20 cellular contexts compared by ENCODE assay signal in genomic region chr11:1404461-1405185, GRCh38. TPM values are rescaled to one million over a fixed set of nuclear protein-coding genes. Genes with fewer than 3 reads are reported as not detected.
DNase-seq lines count a peak whose midpoint lies in the region; ATAC-seq and TF ChIP-seq lines count a peak whose summit lies in the region.
"Had no signal": no experiment of that assay in that cellular context is flagged by ENCODE, and none has a peak within 500 bp of the region (broad histone marks: within the 10 kb centered on the region; RNA-seq: fewer than 3 reads in every experiment).

No MANE protein-coding gene starts in this region.

- intact Hi-C loops in Right ventricle myocardium inferior (cut with DNase I), result no loop called here
- intact Hi-C loops in Right ventricle myocardium superior (cut with DNase I), result no loop called here
- intact Hi-C loops in dorsolateral prefrontal cortex (cut with DNase I), result loop anchor here (5.0 kb wide), 2 partner anchors 53 to 97 kb away; partner anchors contain the start of gene TOLLIP (in 1 of the 2)

- H3K36me3 Mint-ChIP-seq in neural progenitor cell, result no peaks in the 10 kb centered on the region

- ATAC-seq in Right ventricle myocardium inferior (no peak), Right ventricle myocardium superior (ENCODE audit: poor library complexity) (no peak), GM21360 (IDR thresholded peaks at IDR 0.05; ENCODE audit: unreplicated experiment) (no peak)
- ATAC-seq: GM12878 had no signal

- H3K9me3 Mint-ChIP-seq in neural progenitor cell, result no peaks in the 10 kb centered on the region
- H3K9me3 Mint-ChIP-seq: CD4-positive, alpha-beta T cell had no signal

- no peak overlapping the region for H3K4me2 ChIP-seq in neural progenitor cell

- no peaks in the 10 kb centered on the region for H3K79me2 ChIP-seq in neural progenitor cell (ENCODE audit: low read depth)

- H3K4me1 ChIP-seq in neural progenitor cell, result no peaks in the 10 kb centered on the region
- H3K4me1 ChIP-seq in SJCRH30, result no peaks in the 10 kb centered on the region

- no peaks in the 10 kb centered on the region for H3K27me3 Mint-ChIP-seq in neural progenitor cell (ENCODE audit: insufficient read depth, low read depth)
- H3K27me3 Mint-ChIP-seq: CD4-positive, alpha-beta T cell had no signal

- no peaks in the 10 kb centered on the region for H3K27me3 ChIP-seq in dorsolateral prefrontal cortex
- no peaks in the 10 kb centered on the region for H3K27me3 ChIP-seq in neural progenitor cell
- H3K27me3 ChIP-seq in SJCRH30, result no peaks in the 10 kb centered on the region

- H4K20me1 ChIP-seq in neural progenitor cell (ENCODE audit: low read depth), result peaks cover 73% of the 10 kb centered on the region

- no peak overlapping the region for H3K27ac Mint-ChIP-seq in neural progenitor cell
- H3K27ac Mint-ChIP-seq: B cell; CD4-positive, alpha-beta T cell; HFFc6 had no signal

- TF ChIP-seq CTCF in dorsolateral prefrontal cortex (IDR thresholded peaks at IDR 0.05 in 54 of 56, conservative IDR thresholded peaks at IDR 0.05 in 2 of 56; ENCODE audit: low read depth in 1 of 56, partially characterized antibody in 56 of 56), result no peak
- no peak for TF ChIP-seq CTCF in neural progenitor cell (IDR thresholded peaks at IDR 0.05)

- H3K4me1 Mint-ChIP-seq in neural progenitor cell, result peaks cover 21% of the 10 kb centered on the region
- H3K4me1 Mint-ChIP-seq: B cell had no signal

- no peak overlapping the region for H3K4me3 Mint-ChIP-seq in neural progenitor cell
- H3K4me3 Mint-ChIP-seq: B cell; CD4-positive, alpha-beta T cell; HFFc6 had no signal

- H3K27ac ChIP-seq in dorsolateral prefrontal cortex, result peak overlapping the region in 31 of 59 donors; percentile 2 to 98 (median 45)
- H3K27ac ChIP-seq in neural progenitor cell, result no peak overlapping the region
- no peak overlapping the region for H3K27ac ChIP-seq in SJCRH30
- H3K27ac ChIP-seq: C4-2B, GM23248, HL-60 had no signal

- H3K4me3 ChIP-seq in dorsolateral prefrontal cortex, result peak overlapping the region in 4 of 59 donors; percentile 2 to 24 (median 4)
- no peak overlapping the region for H3K4me3 ChIP-seq in neural progenitor cell
- no peak overlapping the region for H3K4me3 ChIP-seq in SJCRH30
- H3K4me3 ChIP-seq: GM12878, GM23248 had no signal

- H3F3A ChIP-seq in neural progenitor cell (ENCODE audit: low read depth), result no peaks in the 10 kb centered on the region

- no peak overlapping the region for H3K9ac ChIP-seq in neural progenitor cell
- H3K9ac ChIP-seq: GM23248 had no signal

- no peak overlapping the region for H2AFZ ChIP-seq in neural progenitor cell (replicated peaks)
- H2AFZ ChIP-seq: GM23248 had no signal

- H3K9me3 ChIP-seq in neural progenitor cell (ENCODE audit: low read depth) (no peaks in the 10 kb centered on the region), SJCRH30 (replicated peaks) (no peaks in the 10 kb centered on the region)

- no peaks in the 10 kb centered on the region for H3K36me3 ChIP-seq in neural progenitor cell
- H3K36me3 ChIP-seq in SJCRH30, result no peaks in the 10 kb centered on the region

- DNase-seq in Right ventricle myocardium inferior (ENCODE audit: missing footprints) (peak; percentile 56), Right ventricle myocardium superior (no peak), D341Med (ENCODE audit: low spot score) (peak; percentile 86), dorsolateral prefrontal cortex (no peak), neural progenitor cell (ENCODE audit: low spot score) (peak; percentile 31), SJCRH30 (no peak), NCI-H2196 (lab: John Stamatoyannopoulos, UW; ENCODE audit: unreplicated experiment) (no peak)
- DNase-seq: CD4-positive, alpha-beta T cell; DMS 273 treated with DMSO at 0.1 percent for 48 hours; DMS53; DND-41; EL; GM23248; HCEC 1CT; HFFc6 had no signal

RNA-seq across cellular contexts. Expression of gene BRSK2, which starts 14.9 kb away (rescaled TPM):
- 1.4 TPM for total RNA-seq in Right ventricle myocardium inferior
- 0.67 TPM for total RNA-seq in Right ventricle myocardium superior
- 100 to 1,000 TPM in 115 of 120 experiments, 10 to 100 TPM in 5; 82.1 to 191 (median 130) TPM for total RNA-seq in dorsolateral prefrontal cortex
- total RNA-seq in neural progenitor cell (ENCODE audit: low replicate concordance), result 8.2 and 13.8 TPM in 2 replicates
- total RNA-seq in SJCRH30 (2014; rRNA removed; shearing (Covaris generic)), result not detected in 2 replicates

Comparison
In these comparisons a context has a peak if more than half of its experiments do, and no peak if none do; other contexts are left out.
1. DNase-seq: peak in Right ventricle myocardium inferior (single experiment), D341Med (single experiment) and neural progenitor cell (single experiment); none in Right ventricle myocardium superior (single experiment), dorsolateral prefrontal cortex (0 of 10), SJCRH30 (0 of 2) and NCI-H2196 (single experiment).
2. H3K27ac ChIP-seq: peak in dorsolateral prefrontal cortex (31 of 59); none in neural progenitor cell (single experiment) and SJCRH30 (single experiment).
3. intact Hi-C loops: an anchor here in dorsolateral prefrontal cortex (5.0 kb wide); none called in Right ventricle myocardium inferior and Right ventricle myocardium superior.